12 cellular contexts compared by ENCODE assay signal in the genomic region with DNA sequence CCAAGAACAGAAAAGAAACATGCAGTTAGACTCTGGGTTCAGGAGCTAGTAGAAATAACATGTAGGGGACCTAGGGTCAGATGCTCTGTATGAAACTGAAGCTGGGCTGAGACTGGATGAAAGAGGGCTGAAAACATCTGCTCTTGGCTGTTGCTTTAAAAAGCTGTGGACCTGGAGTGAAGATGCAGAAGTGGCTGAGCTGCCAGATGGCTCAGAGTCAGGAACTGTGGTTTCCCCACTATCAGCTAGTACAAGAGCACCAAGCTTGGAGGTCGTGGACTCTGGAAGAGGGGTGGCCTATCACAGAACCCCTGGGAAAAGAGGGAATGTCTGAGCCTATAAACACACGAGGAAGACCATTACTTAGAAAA. TPM values are rescaled to one million over a fixed set of nuclear protein-coding genes. Genes with fewer than 3 reads are reported as not detected.
DNase-seq lines count a peak whose midpoint lies in the region; ATAC-seq and TF ChIP-seq lines count a peak whose summit lies in the region.
"Had no signal": no experiment of that assay in that cellular context is flagged by ENCODE, and none has a peak within 500 bp of the region (broad histone marks: within the 10 kb centered on the region; RNA-seq: fewer than 3 reads in every experiment).

No MANE protein-coding gene starts in this region.

- DNase-seq in Ammon's horn (ENCODE audit: low spot score) (peak; percentile 39), OCI-LY7 (ENCODE audit: low spot score) (peak; percentile 35), cardiac muscle cell (ENCODE audit: low read depth in 1 of 2, low spot score in 1 of 2) (peak; percentile 56 to 84), HCEC 1CT (no peak)
- DNase-seq in activated CD4-positive, alpha-beta memory T cell treated with anti-CD3 and anti-CD28 coated beads, Interleukin-2, amount 10 ng/mL, durations not matched to agents 7 days and 5 days, result no peak
- DNase-seq in activated T-cell treated with anti-CD3 and anti-CD28 coated beads, Interleukin-2, amount 50 U/mL, for 48 hours, result no peak
- DNase-seq: activated CD4-positive, alpha-beta T cell treated with anti-CD3 and anti-CD28 coated beads, Interleukin-2, amount 50 U/mL, for 4 hours; NCI-H1436 treated with DMSO at 0.1 percent for 48 hours had no signal

- H3K27ac ChIP-seq in OCI-LY7 (ENCODE audit: low read depth, low read length, poor library complexity, severe bottlenecking), result no peak overlapping the region
- peak overlapping the region; percentile 0 for H3K27ac ChIP-seq in cardiac muscle cell
- H3K27ac ChIP-seq: adrenal gland, C4-2B had no signal

- 0 out of 2 replicates have a peak overlapping the region, but pooled peaks have one; percentile 0 for H3K4me2 ChIP-seq in OCI-LY7 (ENCODE audit: low read length)

- ATAC-seq in GM21390 (IDR thresholded peaks at IDR 0.05; ENCODE audit: unreplicated experiment) (peak; percentile 59), HG02571 (IDR thresholded peaks at IDR 0.05; ENCODE audit: unreplicated experiment) (no peak)

- H4K20me1 ChIP-seq in OCI-LY7 (ENCODE audit: insufficient read depth, low read length), result no peaks in the 10 kb centered on the region; the same call in 1 of the 2 replicates

- no peak overlapping the region for H3K4me3 ChIP-seq in OCI-LY7 (ENCODE audit: low read depth, low read length, poor library complexity, severe bottlenecking)
- no peak overlapping the region for H3K4me3 ChIP-seq in cardiac muscle cell
- H3K4me3 ChIP-seq: adrenal gland had no signal

- H3K9me2 ChIP-seq in OCI-LY7 (ENCODE audit: insufficient read depth, low read length), result no peaks in the 10 kb centered on the region

- no peaks in the 10 kb centered on the region for H3K36me3 Mint-ChIP-seq in activated CD4-positive, alpha-beta memory T cell treated with anti-CD3 and anti-CD28 coated beads, Interleukin-2, amount 10 ng/mL, durations not matched to agents 7 days and 5 days (ENCODE audit: low read depth)

- H3K4me1 ChIP-seq in OCI-LY7 (ENCODE audit: insufficient read depth, low read length, poor library complexity, severe bottlenecking) (peaks cover 28% of the 10 kb centered on the region), cardiac muscle cell (ENCODE audit: low read depth) (peaks cover 33% of the 10 kb centered on the region)

- H3K9me3 ChIP-seq in OCI-LY7 (ENCODE audit: low read length), result no peaks in the 10 kb centered on the region
- no peaks in the 10 kb centered on the region for H3K9me3 ChIP-seq in cardiac muscle cell (ENCODE audit: low read depth)
- H3K9me3 ChIP-seq: adrenal gland had no signal

- H3K9me3 Mint-ChIP-seq in activated CD4-positive, alpha-beta memory T cell treated with anti-CD3 and anti-CD28 coated beads, Interleukin-2, amount 10 ng/mL, durations not matched to agents 7 days and 5 days, result no peaks in the 10 kb centered on the region

- H3K27me3 ChIP-seq in cardiac muscle cell, result no peaks in the 10 kb centered on the region
- H3K27me3 ChIP-seq: adrenal gland had no signal

- H3K36me3 ChIP-seq in OCI-LY7 (ENCODE audit: insufficient read depth, low read length) (no peaks in the 10 kb centered on the region; the same call in 1 of the 2 replicates), cardiac muscle cell (no peaks in the 10 kb centered on the region)
- H3K36me3 ChIP-seq: adrenal gland had no signal

- POLR2A ChIA-PET in OCI-LY7 (lab: Charles Lee), result interaction anchor here (0.9 to 1.5 kb wide), 3 partner anchors 10 to 31 kb away, joined by 3 to 6 read pairs (median 4); no protein-coding TSS in a partner anchor
- POLR2A ChIA-PET in activated CD4-positive, alpha-beta memory T cell treated with anti-CD3 and anti-CD28 coated beads, Interleukin-2, amount 10 ng/mL, durations not matched to agents 7 days and 5 days (lab: Charles Lee), result interaction anchor here (0.8 kb wide), 1 partner anchor 34 kb away, joined by 3 read pairs; no protein-coding TSS in a partner anchor

- no peak overlapping the region for H3K27ac Mint-ChIP-seq in activated CD4-positive, alpha-beta memory T cell treated with anti-CD3 and anti-CD28 coated beads, Interleukin-2, amount 10 ng/mL, durations not matched to agents 7 days and 5 days

- CTCF ChIA-PET in OCI-LY7 (lab: Charles Lee; ENCODE audit: unreplicated experiment), result no interaction called here
- CTCF ChIA-PET in activated CD4-positive, alpha-beta memory T cell treated with anti-CD3 and anti-CD28 coated beads, Interleukin-2, amount 10 ng/mL, durations not matched to agents 7 days and 5 days (lab: Charles Lee), result interaction anchor here (2.2 kb wide), 1 partner anchor 17 kb away, joined by 4 read pairs; no protein-coding TSS in a partner anchor

- H3K4me1 Mint-ChIP-seq in activated CD4-positive, alpha-beta memory T cell treated with anti-CD3 and anti-CD28 coated beads, Interleukin-2, amount 10 ng/mL, durations not matched to agents 7 days and 5 days, result peaks cover 21% of the 10 kb centered on the region

- H3K4me3 Mint-ChIP-seq in activated CD4-positive, alpha-beta memory T cell treated with anti-CD3 and anti-CD28 coated beads, Interleukin-2, amount 10 ng/mL, durations not matched to agents 7 days and 5 days, result no peak overlapping the region

- no peak for TF ChIP-seq CTCF in OCI-LY7 (conservative IDR thresholded peaks at IDR 0.05; ENCODE audit: low read length)
- TF ChIP-seq CTCF in cardiac muscle cell (IDR thresholded peaks at IDR 0.05; ENCODE audit: low read depth, low read length), result no peak

- no TSS peak for BruUV-seq in OCI-LY7 (replicated peaks; lab: Mats Ljungman, UMichigan)

- intact Hi-C loops in OCI-LY7 (cut with micrococcal nuclease; ENCODE audit: unreplicated experiment), result no loop called here

- peaks cover 22% of the 10 kb centered on the region for H3K79me2 ChIP-seq in OCI-LY7 (ENCODE audit: insufficient read depth, low read depth, low read length)

- H2AFZ ChIP-seq in OCI-LY7 (ENCODE audit: low read length), result no peak overlapping the region

- no peaks in the 10 kb centered on the region for H3K27me3 Mint-ChIP-seq in activated CD4-positive, alpha-beta memory T cell treated with anti-CD3 and anti-CD28 coated beads, Interleukin-2, amount 10 ng/mL, durations not matched to agents 7 days and 5 days

RNA-seq across cellular contexts. Expression of a gene that starts 5.9 kb away (rescaled TPM):
- total RNA-seq in OCI-LY7 (2014; rRNA removed; shearing (Covaris generic)), result 20.2 and 26.4 TPM in 2 replicates
- total RNA-seq in OCI-LY7 (2022) (31.1 and 39.0 TPM in 2 replicates), cardiac muscle cell (20.4 and 24.8 TPM in 2 replicates)
- polyA plus RNA-seq in cardiac muscle cell, result 57.4 and 73.8 TPM in 2 replicates
- 10 to 100 TPM; 29.3 to 31.8 TPM for total RNA-seq in activated CD4-positive, alpha-beta memory T cell treated with anti-CD3 and anti-CD28 coated beads, Interleukin-2, amount 10 ng/mL, durations not matched to agents 7 days and 5 days

RNA-seq across cellular contexts. Expression of a gene that starts 6.3 kb away (rescaled TPM):
- total RNA-seq in OCI-LY7 (2014; rRNA removed; shearing (Covaris generic)), result 29.1 and 35.5 TPM in 2 replicates
- total RNA-seq in OCI-LY7 (2022) (53.6 and 54.2 TPM in 2 replicates), cardiac muscle cell (21.8 and 25.7 TPM in 2 replicates)
- 32.6 and 43.8 TPM in 2 replicates for polyA plus RNA-seq in cardiac muscle cell
- total RNA-seq in activated CD4-positive, alpha-beta memory T cell treated with anti-CD3 and anti-CD28 coated beads, Interleukin-2, amount 10 ng/mL, durations not matched to agents 7 days and 5 days, result 10 to 100 TPM; 41.8 to 42.2 TPM

Comparison
In these comparisons a context has a peak if more than half of its experiments do, and no peak if none do; other contexts are left out.
1. DNase-seq: peak in Ammon's horn (single experiment), OCI-LY7 (single experiment) and cardiac muscle cell (2 of 2); none in HCEC 1CT (single experiment), activated CD4-positive, alpha-beta memory T cell treated with anti-CD3 and anti-CD28 coated beads, Interleukin-2, amount 10 ng/mL, durations not matched to agents 7 days and 5 days (single experiment) and activated T-cell treated with anti-CD3 and anti-CD28 coated beads, Interleukin-2, amount 50 U/mL, for 48 hours (0 of 2).